In the genomic region with DNA sequence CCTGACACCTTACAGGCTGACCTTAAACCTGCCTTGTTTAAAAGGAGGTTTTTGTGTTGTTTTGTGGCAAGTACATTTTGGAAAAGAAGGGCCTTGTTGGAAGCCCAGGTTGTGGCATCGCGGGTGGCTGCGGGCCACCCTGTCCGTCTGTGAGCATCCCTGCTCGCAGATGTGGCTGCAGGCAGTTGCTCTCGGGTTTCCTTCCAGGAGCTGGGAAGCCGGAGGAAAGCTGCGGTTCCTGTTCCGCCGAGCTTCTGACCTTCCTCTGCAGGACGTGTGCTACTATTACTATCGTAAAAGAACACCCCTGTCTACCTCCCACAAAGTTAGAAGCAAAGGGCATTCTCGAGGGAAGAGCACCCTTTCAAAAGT, we compare ENCODE assay signal across 8 cellular contexts. TPM values are rescaled to one million over a fixed set of nuclear protein-coding genes. Genes with fewer than 3 reads are reported as not detected.
DNase-seq lines count a peak whose midpoint lies in the region; ATAC-seq and TF ChIP-seq lines count a peak whose summit lies in the region.

No MANE protein-coding gene starts in this region.

- H3K9ac ChIP-seq in adipocyte (ENCODE audit: low read length) = peak overlapping the region; percentile 93

- peaks cover 25% of the 10 kb centered on the region for H3K4me1 Mint-ChIP-seq in Calu3 (ENCODE audit: low read depth, unreplicated experiment)

- H3K27ac ChIP-seq in KOPT-K1 (ENCODE audit: low read depth, low read length, poor library complexity, severe bottlenecking) = peak overlapping the region; percentile 83

- peak; percentile 1 for ATAC-seq in GM19463 (IDR thresholded peaks at IDR 0.05; ENCODE audit: unreplicated experiment)
- ATAC-seq in left cardiac atrium = peak; percentile 28 to 57
- ATAC-seq in HG03280 (IDR thresholded peaks at IDR 0.05; ENCODE audit: unreplicated experiment) = no peak

- CTCF ChIA-PET in Calu3 (lab: Charles Lee) = interaction anchor here (0.7 to 1.6 kb wide), 3 partner anchors 79 to 183 kb away, joined by 3 to 5 read pairs (median 3); no protein-coding TSS in a partner anchor

- H3K36me3 Mint-ChIP-seq in Calu3 (ENCODE audit: insufficient read depth, unreplicated experiment) = peaks cover 29% of the 10 kb centered on the region

- H3K27me3 ChIP-seq in adipocyte (replicated peaks; ENCODE audit: control insufficient read depth, insufficient read depth, low read length) = no peaks in the 10 kb centered on the region

- peak overlapping the region; percentile 96 for H3K4me3 Mint-ChIP-seq in Calu3 (ENCODE audit: low read depth, unreplicated experiment)

- intact Hi-C loops in Calu3 (cut with micrococcal nuclease; ENCODE audit: unreplicated experiment) = no loop called here
- intact Hi-C loops in left cardiac atrium (cut with DNase I) = no loop called here
- intact Hi-C loops in posterior vena cava (cut with DNase I) = no loop called here

- peak overlapping the region; percentile 95 for H3K4me3 ChIP-seq in adipocyte (ENCODE audit: low read length)

- TF ChIP-seq CTCF in Calu3 (IDR thresholded peaks at IDR 0.05; ENCODE audit: unreplicated experiment) = no peak

- peaks cover 25% of the 10 kb centered on the region for H3K4me1 ChIP-seq in adipocyte (ENCODE audit: control insufficient read depth, insufficient read depth, low read length)

- peaks cover 10% of the 10 kb centered on the region for H3K9me3 Mint-ChIP-seq in Calu3 (ENCODE audit: low read depth, unreplicated experiment)

- peak overlapping the region; percentile 91 for H3K27ac Mint-ChIP-seq in Calu3 (ENCODE audit: unreplicated experiment)

- H3K9me3 ChIP-seq in KOPT-K1 (ENCODE audit: insufficient read depth, low read length, poor library complexity, severe bottlenecking) (no peaks in the 10 kb centered on the region), adipocyte (ENCODE audit: control insufficient read depth, low read length) (no peaks in the 10 kb centered on the region)

- BruUV-seq in Calu3 (replicated peaks; lab: Mats Ljungman, UMichigan) = no TSS peak

- DNase-seq in Calu3 = peak; percentile 45
- DNase-seq in adipocyte (ENCODE audit: low read depth) = peak; percentile 70
- DNase-seq in left cardiac atrium = peak; percentile 22
- peak; percentile 83 for DNase-seq in posterior vena cava (ENCODE audit: low spot score)
- DNase-seq in NCI-H524 treated with DMSO at 0.1 percent for 48 hours (lab: John Stamatoyannopoulos, UW) = no peak

- H3K36me3 ChIP-seq in KOPT-K1 (ENCODE audit: insufficient read depth, low read length) = peaks cover 20% of the 10 kb centered on the region
- peaks cover 3% of the 10 kb centered on the region for H3K36me3 ChIP-seq in adipocyte (ENCODE audit: control insufficient read depth, insufficient read depth, low read length, severe bottlenecking)

- no peaks in the 10 kb centered on the region for H3K27me3 Mint-ChIP-seq in Calu3 (ENCODE audit: unreplicated experiment)

RNA-seq across cellular contexts. Expression of gene MFF, which starts 0.8 kb away (rescaled TPM):
- total RNA-seq in Calu3 (2022) = 72.4 and 82.3 TPM in 2 replicates
- 10 to 100 TPM; 69.9 to 70.2 TPM for total RNA-seq in left cardiac atrium
- 10 to 100 TPM; 52.2 to 55.2 TPM for total RNA-seq in posterior vena cava

RNA-seq across cellular contexts. Expression of gene TM4SF20, which starts 53.3 kb away (rescaled TPM):
- total RNA-seq in Calu3 (2022) = not detected in 2 replicates
- total RNA-seq in left cardiac atrium = not detected
- under 1 TPM in 1 of 2 donors, not detected in 1; 0.10 TPM for total RNA-seq in posterior vena cava
